ENCODE assay signal across 21 cellular contexts in the genomic region with DNA sequence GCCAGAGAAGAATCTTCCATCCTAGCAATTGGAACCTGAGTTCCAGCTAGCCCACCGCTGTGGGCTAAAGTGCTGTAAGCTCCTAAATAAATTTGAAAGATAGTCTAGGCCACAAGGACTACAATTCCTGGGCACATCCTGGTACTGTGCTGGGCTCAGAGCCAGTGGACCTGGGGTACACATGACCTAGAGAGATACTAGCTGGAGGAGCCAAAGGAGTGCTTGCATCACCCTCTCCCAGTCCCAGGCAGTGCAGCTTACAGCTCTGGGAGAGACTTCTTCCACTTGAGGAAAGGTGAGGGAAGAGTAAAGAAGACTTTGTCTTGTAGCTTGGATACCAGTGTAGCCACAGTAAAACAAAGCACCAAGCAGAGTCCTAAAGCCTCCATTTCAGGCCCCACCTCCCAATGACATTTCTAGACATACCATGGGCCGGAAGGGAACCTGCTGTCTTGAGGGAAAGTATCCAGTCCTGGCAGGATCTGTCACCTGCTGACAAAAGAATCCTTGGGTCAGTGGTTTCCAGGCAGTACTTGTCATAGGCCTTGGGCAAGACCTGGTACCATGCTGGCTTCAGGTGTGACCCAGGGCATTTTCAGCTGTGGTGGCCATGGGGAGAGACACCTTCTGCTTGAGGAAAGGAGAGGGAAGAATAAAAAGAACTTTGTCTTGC.
DNase-seq lines count a peak whose midpoint lies in the region; ATAC-seq, FAIRE-seq and TF ChIP-seq lines count a peak whose summit lies in the region.
"Had no signal": no experiment of that assay in that cellular context is flagged by ENCODE, and none has a peak within 500 bp of the region (broad histone marks: within the 10 kb centered on the region; RNA-seq: fewer than 3 reads in every experiment).

No MANE protein-coding gene starts in this region.

- H2AFZ ChIP-seq in endothelial cell of umbilical vein (ENCODE audit: low read depth, low read length): no peak overlapping the region
- no peak overlapping the region for H2AFZ ChIP-seq in mesenchymal stem cell (ENCODE audit: low read depth, low read length)

- WGBS in mesenchymal stem cell: 98% methylated on average over 2 of the region's 2 CpGs

- peaks cover 10% of the 10 kb centered on the region for H3K9me3 Mint-ChIP-seq in activated T-helper 17 cell treated with anti-CD3 and anti-CD28 coated beads, Interleukin-2, amount 50 U/mL, for 72 hours
- peaks cover 4% of the 10 kb centered on the region for H3K9me3 Mint-ChIP-seq in activated T-cell treated with anti-CD3 and anti-CD28 coated beads, Interleukin-2, amount 50 U/mL, for 24 hours

- dilution Hi-C loops in endothelial cell of umbilical vein (cut with MboI; ENCODE audit: extremely low pct_ligation_motif_present, low sequenced_read_pairs): no loop called here

- H3K23ac ChIP-seq in mesenchymal stem cell (ENCODE audit: low read length in 2 of 2): peak overlapping the region in 1 of 2 experiments; percentile 40

- FAIRE-seq in endothelial cell of umbilical vein (lab: Jason Lieb, UNC): no peak
- FAIRE-seq: endometrium, frontal cortex, small intestine had no signal

- H2BK15ac ChIP-seq in mesenchymal stem cell (ENCODE audit: low read depth, poor library complexity, severe bottlenecking): no peak overlapping the region

- H3K79me1 ChIP-seq in mesenchymal stem cell (replicated peaks; ENCODE audit: low read length, poor library complexity, severe bottlenecking): no peaks in the 10 kb centered on the region

- H4K8ac ChIP-seq in mesenchymal stem cell (ENCODE audit: low read length): no peak overlapping the region

- no peaks in the 10 kb centered on the region for H3K4me1 Mint-ChIP-seq in activated T-helper 17 cell treated with anti-CD3 and anti-CD28 coated beads, Interleukin-2, amount 50 U/mL, for 72 hours
- no peaks in the 10 kb centered on the region for H3K4me1 Mint-ChIP-seq in activated T-cell treated with anti-CD3 and anti-CD28 coated beads, Interleukin-2, amount 50 U/mL, for 24 hours (ENCODE audit: low read depth)
- H3K4me1 Mint-ChIP-seq: activated CD4-positive, alpha-beta memory T cell treated with anti-CD3 and anti-CD28 coated beads, Interleukin-2, amount 10 ng/mL, durations not matched to agents 7 days and 5 days had no signal

- H4K20me1 ChIP-seq in endothelial cell of umbilical vein (replicated peaks; ENCODE audit: control insufficient read depth, extremely low read depth, insufficient read depth, low read length): no peaks in the 10 kb centered on the region

- H3K27ac Mint-ChIP-seq in activated T-helper 17 cell treated with anti-CD3 and anti-CD28 coated beads, Interleukin-2, amount 50 U/mL, for 72 hours: no peak overlapping the region
- no peak overlapping the region for H3K27ac Mint-ChIP-seq in activated T-cell treated with anti-CD3 and anti-CD28 coated beads, Interleukin-2, amount 50 U/mL, for 24 hours
- H3K27ac Mint-ChIP-seq: activated CD4-positive, alpha-beta memory T cell treated with anti-CD3 and anti-CD28 coated beads, Interleukin-2, amount 10 ng/mL, durations not matched to agents 7 days and 5 days; CD4-positive, alpha-beta T cell; T-helper 1 cell treated with Interleukin-12 subunit alpha and Interleukin-12 subunit beta and Interleukin-4 antibody, amounts not matched to agents 30 μg/mL and 1 μg/mL, for 36 hours had no signal

- BruUV-seq in endothelial cell of umbilical vein (replicated peaks; lab: Mats Ljungman, UMichigan): TSS peak; percentile 43

- peak overlapping the region in 1 of 2 experiments; percentile 44 for H3K14ac ChIP-seq in mesenchymal stem cell (ENCODE audit: low read length in 2 of 2)

- ATAC-seq in activated T-helper 17 cell treated with anti-CD3 and anti-CD28 coated beads, Interleukin-2, amount 50 U/mL, for 72 hours (replicated peaks): no peak

- no peak overlapping the region for H3K4me3 Mint-ChIP-seq in activated T-helper 17 cell treated with anti-CD3 and anti-CD28 coated beads, Interleukin-2, amount 50 U/mL, for 72 hours
- no peak overlapping the region for H3K4me3 Mint-ChIP-seq in activated T-cell treated with anti-CD3 and anti-CD28 coated beads, Interleukin-2, amount 50 U/mL, for 24 hours
- H3K4me3 Mint-ChIP-seq: activated CD4-positive, alpha-beta memory T cell treated with anti-CD3 and anti-CD28 coated beads, Interleukin-2, amount 10 ng/mL, durations not matched to agents 7 days and 5 days; CD4-positive, alpha-beta T cell; T-helper 1 cell treated with Interleukin-12 subunit alpha and Interleukin-12 subunit beta and Interleukin-4 antibody, amounts not matched to agents 30 μg/mL and 1 μg/mL, for 36 hours had no signal

- H3K9me3 ChIP-seq in endothelial cell of umbilical vein (replicated peaks; ENCODE audit: control insufficient read depth, insufficient read depth, low read length) (no peaks in the 10 kb centered on the region), mesenchymal stem cell (ENCODE audit: control insufficient read depth, low read length) (no peaks in the 10 kb centered on the region)
- H3K9me3 ChIP-seq: prostate gland had no signal

- peak overlapping the region; percentile 45 for H4K91ac ChIP-seq in mesenchymal stem cell (ENCODE audit: low read length)

- H3K36me3 Mint-ChIP-seq in activated T-helper 17 cell treated with anti-CD3 and anti-CD28 coated beads, Interleukin-2, amount 50 U/mL, for 72 hours (ENCODE audit: low read depth): peaks cover 14% of the 10 kb centered on the region
- peaks cover 33% of the 10 kb centered on the region for H3K36me3 Mint-ChIP-seq in activated T-cell treated with anti-CD3 and anti-CD28 coated beads, Interleukin-2, amount 50 U/mL, for 24 hours (ENCODE audit: low read depth)

- no peaks in the 10 kb centered on the region for H3K9me1 ChIP-seq in endothelial cell of umbilical vein (replicated peaks; ENCODE audit: control insufficient read depth, extremely low read depth, insufficient read depth, low read length)

- H3K27me3 Mint-ChIP-seq in activated T-helper 17 cell treated with anti-CD3 and anti-CD28 coated beads, Interleukin-2, amount 50 U/mL, for 72 hours: no peaks in the 10 kb centered on the region
- no peaks in the 10 kb centered on the region for H3K27me3 Mint-ChIP-seq in activated T-cell treated with anti-CD3 and anti-CD28 coated beads, Interleukin-2, amount 50 U/mL, for 24 hours
- H3K27me3 Mint-ChIP-seq: activated CD4-positive, alpha-beta memory T cell treated with anti-CD3 and anti-CD28 coated beads, Interleukin-2, amount 10 ng/mL, durations not matched to agents 7 days and 5 days; CD4-positive, alpha-beta T cell had no signal

- TF ChIP-seq CTCF in endothelial cell of umbilical vein (IDR thresholded peaks at IDR 0.05; ENCODE audit: extremely low read depth in 1 of 2, insufficient read depth in 1 of 2, low read depth in 1 of 2, low read length in 2 of 2): no peak

- peak overlapping the region; percentile 84 for H3K4me2 ChIP-seq in endothelial cell of umbilical vein (ENCODE audit: insufficient read depth, low read length)
- H3K4me2 ChIP-seq in mesenchymal stem cell (ENCODE audit: low read length, poor library complexity, severe bottlenecking): no peak overlapping the region

- peak overlapping the region; percentile 15 for H3K9ac ChIP-seq in endothelial cell of umbilical vein (replicated peaks; ENCODE audit: extremely low read depth, insufficient read depth, low read length)
- no peak overlapping the region for H3K9ac ChIP-seq in mesenchymal stem cell (ENCODE audit: low read length)

- peak overlapping the region in 1 of 2 experiments; percentile 47 for H3K4ac ChIP-seq in mesenchymal stem cell (ENCODE audit: low read depth in 1 of 2, low read length in 2 of 2)

- H3K27ac ChIP-seq in endothelial cell of umbilical vein (ENCODE audit: insufficient read depth, low read depth, low read length) (peak overlapping the region; percentile 82), mesenchymal stem cell (ENCODE audit: low read length, poor library complexity, severe bottlenecking) (peak overlapping the region; percentile 40)
- H3K27ac ChIP-seq: prostate gland, WERI-Rb-1 had no signal

- peak overlapping the region; percentile 8 for H2BK5ac ChIP-seq in mesenchymal stem cell (ENCODE audit: low read depth, low read length, poor library complexity, severe bottlenecking)

- peak overlapping the region in 1 of 2 experiments; percentile 58 for H3K18ac ChIP-seq in mesenchymal stem cell (ENCODE audit: low read depth in 1 of 2, low read length in 2 of 2)

- TF ChIP-seq POLR2A in endothelial cell of umbilical vein (IDR thresholded peaks at IDR 0.05; ENCODE audit: low read depth, low read length): no peak

- H3K36me3 ChIP-seq in endothelial cell of umbilical vein (ENCODE audit: control insufficient read depth in 2 of 2, extremely low read depth in 1 of 2, insufficient read depth in 2 of 2, low read length in 2 of 2) (no peaks in the 10 kb centered on the region), mesenchymal stem cell (ENCODE audit: control insufficient read depth in 1 of 2, insufficient read depth in 2 of 2, low read depth in 1 of 2, low read length in 2 of 2) (no peaks in the 10 kb centered on the region)
- H3K36me3 ChIP-seq: prostate gland had no signal

- intact Hi-C loops in endothelial cell of umbilical vein (cut with micrococcal nuclease): loop anchor here (2.0 kb wide), 2 partner anchors 41 to 489 kb away; no protein-coding TSS in a partner anchor

- H2BK120ac ChIP-seq in mesenchymal stem cell (ENCODE audit: low read depth, low read length): no peak overlapping the region

- DNase-seq in EH (ENCODE audit: low read depth) (peak; percentile 5), M059J (ENCODE audit: low read depth) (peak; percentile 23), endothelial cell of umbilical vein (ENCODE audit: low read depth, low spot score) (peak; percentile 14), mesenchymal stem cell (peak; percentile 9), NCI-H345 treated with DMSO at 0.1 percent for 48 hours (lab: John Stamatoyannopoulos, UW; ENCODE audit: unreplicated experiment) (no peak), ecto neural progenitor cell (ENCODE audit: low spot score) (no peak)
- no peak for DNase-seq in activated T-cell treated with anti-CD3 and anti-CD28 coated beads, Interleukin-2, amount 50 U/mL, for 24 hours
- DNase-seq: activated CD4-positive, alpha-beta memory T cell treated with anti-CD3 and anti-CD28 coated beads, Interleukin-2, amount 10 ng/mL, durations not matched to agents 7 days and 5 days; activated naive CD4-positive, alpha-beta T cell treated with Interleukin-2 at 50 U/mL for 16 hours; anterior cingulate cortex; CD4-positive, alpha-beta T cell; NCI-H1436; NCI-H2171; SIG-M5; small intestine; WERI-Rb-1 had no signal

- peak overlapping the region; percentile 67 for H2AK5ac ChIP-seq in mesenchymal stem cell (ENCODE audit: low read length, severe bottlenecking)

- H3K27me3 ChIP-seq in endothelial cell of umbilical vein (ENCODE audit: control insufficient read depth in 2 of 2, insufficient read depth in 2 of 2, low read length in 2 of 2) (no peaks in the 10 kb centered on the region), mesenchymal stem cell (ENCODE audit: control insufficient read depth in 1 of 2, insufficient read depth in 1 of 2, low read length in 2 of 2) (no peaks in the 10 kb centered on the region)

- peak overlapping the region; percentile 51 to 84 for H2BK12ac ChIP-seq in mesenchymal stem cell (ENCODE audit: low read length in 2 of 2)

- peaks cover 37% of the 10 kb centered on the region for H3K4me1 ChIP-seq in endothelial cell of umbilical vein (ENCODE audit: control insufficient read depth, extremely low read depth, insufficient read depth, low read length)
- peaks cover 6% of the 10 kb centered on the region for H3K4me1 ChIP-seq in mesenchymal stem cell (ENCODE audit: control insufficient read depth, insufficient read depth, low read depth, low read length)
- H3K4me1 ChIP-seq: prostate gland had no signal

- H3K79me2 ChIP-seq in endothelial cell of umbilical vein (ENCODE audit: control insufficient read depth, insufficient read depth, low read length): no peaks in the 10 kb centered on the region

- CTCF ChIA-PET in endothelial cell of umbilical vein (lab: Charles Lee): interaction anchor here (0.6 to 7.9 kb wide), 9 partner anchors 9 to 431 kb away, joined by 3 to 93 read pairs (median 3); partner anchors contain the start of gene RALB

- POLR2A ChIA-PET in endothelial cell of umbilical vein (lab: Charles Lee): interaction anchor here (1.0 to 1.3 kb wide), 2 partner anchors 26 to 41 kb away, joined by 3 to 6 read pairs; no protein-coding TSS in a partner anchor

- H3K4me3 ChIP-seq in endothelial cell of umbilical vein (replicated peaks in 1 of 3; ENCODE audit: insufficient read depth in 1 of 3, low read depth in 1 of 3, low read length in 3 of 3): no peak overlapping the region
- no peak overlapping the region for H3K4me3 ChIP-seq in mesenchymal stem cell (ENCODE audit: insufficient read depth in 1 of 2, low read depth in 1 of 2, low read length in 2 of 2)
- H3K4me3 ChIP-seq: prostate gland had no signal

Comparison
In these comparisons a context has a peak if more than half of its experiments do, and no peak if none do; other contexts are left out.
1. DNase-seq: peak in EH (single experiment), M059J (single experiment), endothelial cell of umbilical vein (single experiment) and mesenchymal stem cell (single experiment); none in NCI-H345 treated with DMSO at 0.1 percent for 48 hours (single experiment), ecto neural progenitor cell (single experiment) and activated T-cell treated with anti-CD3 and anti-CD28 coated beads, Interleukin-2, amount 50 U/mL, for 24 hours (single experiment).